Comparison of ENCODE assay signal across 1 cellular context in genomic region chr3:134426660-134427181, GRCh38.
TF ChIP-seq lines count a peak whose summit lies in the region.

No MANE protein-coding gene starts in this region.

TF ChIP-seq in SK-N-SH treated with all-trans-retinoic acid at 6 μM for 48 hours, 23 proteins besides CTCF, POLR2A, EP300 and RAD21 (continued from another document):
- TF ChIP-seq CSRNP3 (CRISPR knock-in tag; IDR thresholded peaks at IDR 0.05) (no peak), ZC3H10 (CRISPR knock-in tag; IDR thresholded peaks at IDR 0.05) (no peak)
